Comparison of ENCODE assay signal across 8 cellular contexts in genomic region chr12:53674977-53675700, GRCh38. TPM values are rescaled to one million over a fixed set of nuclear protein-coding genes. Genes with fewer than 3 reads are reported as not detected.
DNase-seq lines count a peak whose midpoint lies in the region; ATAC-seq and TF ChIP-seq lines count a peak whose summit lies in the region.

No MANE protein-coding gene starts in this region.

- peak overlapping the region; percentile 93 for H3K27ac Mint-ChIP-seq in activated naive CD8-positive, alpha-beta T cell treated with anti-CD3 and anti-CD28 coated beads, Interleukin-2, amount 10 ng/mL, durations not matched to agents 7 days and 5 days

- H3K4me3 ChIP-seq in left lung (peak overlapping the region; percentile 61 to 74), thyroid gland (replicated peaks in 1 of 3) (peak overlapping the region; percentile 16 to 81 (median 54))

- H3K9me3 Mint-ChIP-seq in activated T-cell treated with anti-CD3 and anti-CD28 coated beads, Interleukin-2, amount 50 U/mL, for 4 hours: no peaks in the 10 kb centered on the region
- H3K9me3 Mint-ChIP-seq in activated naive CD8-positive, alpha-beta T cell treated with anti-CD3 and anti-CD28 coated beads, Interleukin-2, amount 10 ng/mL, durations not matched to agents 7 days and 5 days: no peaks in the 10 kb centered on the region

- no peak for ATAC-seq in activated T-cell treated with anti-CD3 and anti-CD28 coated beads, Interleukin-2, amount 50 U/mL, for 4 hours
- no peak for ATAC-seq in activated naive CD8-positive, alpha-beta T cell treated with anti-CD3 and anti-CD28 coated beads, Interleukin-2, amount 10 ng/mL, durations not matched to agents 7 days and 5 days (ENCODE audit: low read depth)
- ATAC-seq in left lung: no peak
- no peak for ATAC-seq in HG02642 (IDR thresholded peaks at IDR 0.05; ENCODE audit: poor library complexity, unreplicated experiment)
- no peak for ATAC-seq in GM18868 (IDR thresholded peaks at IDR 0.05; ENCODE audit: unreplicated experiment)

- H3K27me3 Mint-ChIP-seq in activated T-cell treated with anti-CD3 and anti-CD28 coated beads, Interleukin-2, amount 50 U/mL, for 4 hours (ENCODE audit: low read depth): peaks cover 20% of the 10 kb centered on the region
- H3K27me3 Mint-ChIP-seq in activated naive CD8-positive, alpha-beta T cell treated with anti-CD3 and anti-CD28 coated beads, Interleukin-2, amount 10 ng/mL, durations not matched to agents 7 days and 5 days: peaks cover 28% of the 10 kb centered on the region

- no peak for DNase-seq in activated T-cell treated with anti-CD3 and anti-CD28 coated beads, Interleukin-2, amount 50 U/mL, for 4 hours
- no peak for DNase-seq in activated T-cell treated with anti-CD3 and anti-CD28 coated beads for 4 hours
- no peak for DNase-seq in activated naive CD8-positive, alpha-beta T cell treated with anti-CD3 and anti-CD28 coated beads, Interleukin-2, amount 10 ng/mL, durations not matched to agents 7 days and 5 days
- no peak for DNase-seq in left lung
- no peak for DNase-seq in thyroid gland
- DNase-seq in UCSD-AML1 (lab: John Stamatoyannopoulos, UW; ENCODE audit: unreplicated experiment): no peak

- no peak for TF ChIP-seq POLR2A in thyroid gland (IDR thresholded peaks at IDR 0.05)

- peaks cover 0 to 37% of the 10 kb centered on the region in 2 donors for H3K36me3 ChIP-seq in left lung
- peaks cover 2 to 16% of the 10 kb centered on the region in 2 donors for H3K36me3 ChIP-seq in thyroid gland

- peaks cover 0 to 19% of the 10 kb centered on the region in 2 donors for H3K27me3 ChIP-seq in left lung
- no peaks in the 10 kb centered on the region for H3K27me3 ChIP-seq in thyroid gland

- H3K9me3 ChIP-seq in left lung (no peaks in the 10 kb centered on the region), thyroid gland (no peaks in the 10 kb centered on the region)

- peaks cover 31% of the 10 kb centered on the region for H3K4me1 Mint-ChIP-seq in activated T-cell treated with anti-CD3 and anti-CD28 coated beads, Interleukin-2, amount 50 U/mL, for 4 hours (ENCODE audit: low read depth)
- H3K4me1 Mint-ChIP-seq in activated naive CD8-positive, alpha-beta T cell treated with anti-CD3 and anti-CD28 coated beads, Interleukin-2, amount 10 ng/mL, durations not matched to agents 7 days and 5 days: peaks cover 22% of the 10 kb centered on the region

- peaks cover 15% of the 10 kb centered on the region for H3K36me3 Mint-ChIP-seq in activated T-cell treated with anti-CD3 and anti-CD28 coated beads, Interleukin-2, amount 50 U/mL, for 4 hours (ENCODE audit: insufficient read depth)
- peaks cover 20% of the 10 kb centered on the region for H3K36me3 Mint-ChIP-seq in activated naive CD8-positive, alpha-beta T cell treated with anti-CD3 and anti-CD28 coated beads, Interleukin-2, amount 10 ng/mL, durations not matched to agents 7 days and 5 days

- POLR2A ChIA-PET in activated naive CD8-positive, alpha-beta T cell treated with anti-CD3 and anti-CD28 coated beads, Interleukin-2, amount 10 ng/mL, durations not matched to agents 7 days and 5 days (lab: Charles Lee): interaction anchor here (0.6 to 1.6 kb wide), 12 partner anchors 8 to 324 kb away, joined by 3 to 12 read pairs (median 4); partner anchors contain the start of genes ATF7 and TARBP2

- 42 to 43% methylated on average over 8 of the region's 8 CpGs for WGBS in thyroid gland, 2 donors

- intact Hi-C loops in left lung (cut with DNase I) (loop anchor here in 1 of 2 donors (5.0 kb wide), 1 partner anchor 133 kb away; no protein-coding TSS in a partner anchor), thyroid gland (cut with DNase I) (loop anchor here (5.0 kb wide), 1 partner anchor 48 kb away; the partner anchor contains the start of gene ATF7)

- H3K27ac ChIP-seq in left lung: peak overlapping the region; percentile 89 to 93
- peak overlapping the region; percentile 56 to 88 (median 85) for H3K27ac ChIP-seq in thyroid gland

- TF ChIP-seq CTCF in left lung (IDR thresholded peaks at IDR 0.05) (no peak), thyroid gland (IDR thresholded peaks at IDR 0.05) (no peak)

- H3K4me3 Mint-ChIP-seq in activated T-cell treated with anti-CD3 and anti-CD28 coated beads, Interleukin-2, amount 50 U/mL, for 4 hours: peak overlapping the region; percentile 98
- peak overlapping the region; percentile 90 for H3K4me3 Mint-ChIP-seq in activated naive CD8-positive, alpha-beta T cell treated with anti-CD3 and anti-CD28 coated beads, Interleukin-2, amount 10 ng/mL, durations not matched to agents 7 days and 5 days

- peaks cover 14 to 40% of the 10 kb centered on the region in 2 donors for H3K4me1 ChIP-seq in left lung
- H3K4me1 ChIP-seq in thyroid gland: peaks cover 14 to 21% of the 10 kb centered on the region in 2 donors

RNA-seq across cellular contexts. Expression of gene ATP5MC2, which starts 0.7 kb away (rescaled TPM):
- 100 to 1,000 TPM; 338 to 364 (median 342) TPM for total RNA-seq in activated T-cell treated with anti-CD3 and anti-CD28 coated beads, Interleukin-2, amount 50 U/mL, for 4 hours
- total RNA-seq in activated naive CD8-positive, alpha-beta T cell treated with anti-CD3 and anti-CD28 coated beads, Interleukin-2, amount 10 ng/mL, durations not matched to agents 7 days and 5 days: 100 to 1,000 TPM; 226 to 241 TPM
- total RNA-seq in left lung: 100 to 1,000 TPM; 247 to 263 TPM
- 100 to 1,000 TPM; 181 to 334 (median 259) TPM for total RNA-seq in thyroid gland

RNA-seq across cellular contexts. Expression of gene ATF7, which starts 49.0 kb away (rescaled TPM):
- total RNA-seq in activated T-cell treated with anti-CD3 and anti-CD28 coated beads, Interleukin-2, amount 50 U/mL, for 4 hours: 10 to 100 TPM; 19.2 to 23.2 (median 20.9) TPM
- total RNA-seq in activated naive CD8-positive, alpha-beta T cell treated with anti-CD3 and anti-CD28 coated beads, Interleukin-2, amount 10 ng/mL, durations not matched to agents 7 days and 5 days: 10 to 100 TPM; 30.2 to 33.5 TPM
- total RNA-seq in left lung: 10 to 100 TPM; 48.7 to 58.5 TPM
- total RNA-seq in thyroid gland: 10 to 100 TPM; 21.3 to 40.1 (median 37.6) TPM

RNA-seq across cellular contexts. Expression of gene CALCOCO1, which starts 52.1 kb away (rescaled TPM):
- total RNA-seq in activated T-cell treated with anti-CD3 and anti-CD28 coated beads, Interleukin-2, amount 50 U/mL, for 4 hours: 1 to 10 TPM; 2.6 to 9.9 (median 7.1) TPM
- total RNA-seq in activated naive CD8-positive, alpha-beta T cell treated with anti-CD3 and anti-CD28 coated beads, Interleukin-2, amount 10 ng/mL, durations not matched to agents 7 days and 5 days: 10 to 100 TPM; 83.6 to 91.1 TPM
- 100 to 1,000 TPM in 1 of 2 donors, 10 to 100 TPM in 1; 74.8 to 186 TPM for total RNA-seq in left lung
- total RNA-seq in thyroid gland: 100 to 1,000 TPM; 153 to 212 (median 155) TPM

Comparison
In these comparisons a context has a peak if more than half of its experiments do, and no peak if none do; other contexts are left out.
1. RNA of gene CALCOCO1, which starts 52.1 kb away (total RNA-seq): 74.8 to 186 TPM in left lung, 153 to 212 TPM in thyroid gland and 83.6 to 91.1 TPM in activated naive CD8-positive, alpha-beta T cell treated with anti-CD3 and anti-CD28 coated beads, Interleukin-2, amount 10 ng/mL, durations not matched to agents 7 days and 5 days; 2.6 to 9.9 TPM in activated T-cell treated with anti-CD3 and anti-CD28 coated beads, Interleukin-2, amount 50 U/mL, for 4 hours; every median in the first group is over 4 times any median in the second.